21 cellular contexts compared by ENCODE assay signal in the genomic region with DNA sequence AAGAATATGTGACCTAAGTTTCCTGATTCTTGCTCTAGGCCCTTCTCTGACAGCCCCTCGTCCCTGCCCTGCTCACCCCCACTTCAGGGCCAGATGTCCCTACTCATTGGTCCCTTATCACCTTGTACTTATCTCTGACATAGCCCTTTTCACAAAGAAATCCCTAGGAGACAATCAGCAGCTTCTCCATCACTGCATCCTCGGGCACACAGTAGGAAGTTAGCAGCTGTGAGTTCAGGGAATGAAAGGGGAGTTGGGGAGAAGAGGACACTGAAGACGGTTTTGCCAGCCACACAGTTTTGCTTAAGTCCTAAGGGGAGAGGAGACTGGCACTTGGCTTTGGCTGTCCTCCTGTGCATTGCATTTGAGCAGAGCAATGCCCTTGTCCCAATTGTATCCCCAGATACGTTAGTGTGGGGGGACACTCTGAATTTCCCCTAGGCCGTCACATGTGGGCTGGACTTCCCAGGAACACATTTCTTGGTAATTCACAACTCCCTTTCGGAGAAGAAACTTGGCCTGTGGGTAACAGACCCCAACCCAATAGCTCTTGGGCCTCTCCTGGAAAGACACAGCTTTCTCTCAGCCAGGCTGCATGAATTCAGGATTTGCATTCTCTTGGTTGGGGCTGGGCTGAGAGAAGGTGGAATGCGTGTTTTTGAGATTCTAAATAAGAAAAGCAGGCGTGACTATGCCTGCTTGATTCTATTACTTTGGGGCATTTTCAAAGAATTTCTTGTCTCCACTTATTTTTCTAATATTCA.
DNase-seq lines count a peak whose midpoint lies in the region; ATAC-seq and TF ChIP-seq lines count a peak whose summit lies in the region.
"Had no signal": no experiment of that assay in that cellular context is flagged by ENCODE, and none has a peak within 500 bp of the region (broad histone marks: within the 10 kb centered on the region; RNA-seq: fewer than 3 reads in every experiment).

No MANE protein-coding gene starts in this region.

- H3K27me3 Mint-ChIP-seq in GM23338 (ENCODE audit: insufficient read depth, low read depth, poor library complexity): peaks cover 2% of the 10 kb centered on the region
- H3K27me3 Mint-ChIP-seq in glutamatergic neuron (ENCODE audit: unreplicated experiment): peaks cover 3% of the 10 kb centered on the region
- H3K27me3 Mint-ChIP-seq in memory B cell: no peaks in the 10 kb centered on the region

- H3K27me3 ChIP-seq in GM23338 (ENCODE audit: insufficient read depth) (no peaks in the 10 kb centered on the region), HUES64 (ENCODE audit: insufficient read depth, low read length) (no peaks in the 10 kb centered on the region), MM.1S (replicated peaks; ENCODE audit: insufficient read depth, low read length) (no peaks in the 10 kb centered on the region), gastrocnemius medialis (no peaks in the 10 kb centered on the region)
- H3K27me3 ChIP-seq: MG63, SJSA1 had no signal

- intact Hi-C loops in gastrocnemius medialis (cut with DNase I; ENCODE audit: low total_unique reads): no loop called here

- H3K9me3 ChIP-seq in HUES64 (ENCODE audit: insufficient read depth, low read depth, low read length) (no peaks in the 10 kb centered on the region), MM.1S (replicated peaks; ENCODE audit: insufficient read depth, low read length) (no peaks in the 10 kb centered on the region), gastrocnemius medialis (no peaks in the 10 kb centered on the region)
- H3K9me3 ChIP-seq: MG63 had no signal

- H3K4me3 Mint-ChIP-seq in GM23338 (no peak overlapping the region), glutamatergic neuron (ENCODE audit: unreplicated experiment) (no peak overlapping the region), memory B cell (no peak overlapping the region)

- H3K9me2 ChIP-seq in GM23338 (ENCODE audit: insufficient read depth) (peaks cover 5% of the 10 kb centered on the region; the same call in 1 of the 2 replicates), MM.1S (replicated peaks; ENCODE audit: insufficient read depth, low read length) (no peaks in the 10 kb centered on the region)

- H3K27ac ChIP-seq in GM23338 (ENCODE audit: low read depth) (peak overlapping the region; percentile 84), HUES64 (ENCODE audit: low read depth, low read length) (peak overlapping the region; percentile 75; the same call in 1 of the 2 replicates), MM.1S (ENCODE audit: low read length) (no peak overlapping the region), gastrocnemius medialis (no peak overlapping the region)
- H3K27ac ChIP-seq: GM23248, SJSA1 had no signal

- peak overlapping the region; percentile 45 for H3K4me2 ChIP-seq in GM23338
- no peak overlapping the region for H3K4me2 ChIP-seq in MM.1S (ENCODE audit: low read depth, low read length)

- H4K20me1 ChIP-seq in GM23338 (replicated peaks; ENCODE audit: insufficient read depth): no peaks in the 10 kb centered on the region
- H4K20me1 ChIP-seq in MM.1S (ENCODE audit: insufficient read depth, low read length): no peaks in the 10 kb centered on the region

- peak overlapping the region; percentile 25; the same call in 1 of the 2 replicates for H3K4me3 ChIP-seq in GM23338
- H3K4me3 ChIP-seq in HUES64 (ENCODE audit: low read length): no peak overlapping the region
- no peak overlapping the region for H3K4me3 ChIP-seq in MM.1S (ENCODE audit: low read length)
- no peak overlapping the region for H3K4me3 ChIP-seq in gastrocnemius medialis
- H3K4me3 ChIP-seq: GM23248, MG63, SJSA1 had no signal

- H3K27ac Mint-ChIP-seq in GM23338 (peak overlapping the region; percentile 91), glutamatergic neuron (ENCODE audit: unreplicated experiment) (peak overlapping the region; percentile 53), memory B cell (peak overlapping the region; percentile 35)

- H3K36me3 Mint-ChIP-seq in GM23338 (ENCODE audit: low read depth): peaks cover 22% of the 10 kb centered on the region
- no peaks in the 10 kb centered on the region for H3K36me3 Mint-ChIP-seq in glutamatergic neuron (ENCODE audit: unreplicated experiment)
- peaks cover 15% of the 10 kb centered on the region for H3K36me3 Mint-ChIP-seq in memory B cell

- H3K79me2 ChIP-seq in GM23338 (replicated peaks; ENCODE audit: insufficient read depth): peaks cover 56% of the 10 kb centered on the region; the same call in 1 of the 2 replicates
- H3K79me2 ChIP-seq in MM.1S (ENCODE audit: low read length): no peaks in the 10 kb centered on the region

- H3K4me1 Mint-ChIP-seq in GM23338 (peaks cover 43% of the 10 kb centered on the region), glutamatergic neuron (ENCODE audit: low read depth, unreplicated experiment) (peaks cover 14% of the 10 kb centered on the region), memory B cell (peaks cover 13% of the 10 kb centered on the region)

- no peak overlapping the region for H2AFZ ChIP-seq in GM23338
- H2AFZ ChIP-seq in MM.1S (ENCODE audit: low read length): no peak overlapping the region
- H2AFZ ChIP-seq: GM23248 had no signal

- H3K4me1 ChIP-seq in GM23338 (ENCODE audit: insufficient read depth): peaks cover 36% of the 10 kb centered on the region
- peaks cover 22% of the 10 kb centered on the region for H3K4me1 ChIP-seq in HUES64 (ENCODE audit: insufficient read depth, low read length)
- no peaks in the 10 kb centered on the region for H3K4me1 ChIP-seq in MM.1S (ENCODE audit: low read length)
- H3K4me1 ChIP-seq in gastrocnemius medialis: no peaks in the 10 kb centered on the region
- H3K4me1 ChIP-seq: SJSA1 had no signal

- in situ Hi-C loops in gastrocnemius medialis (cut with MboI; ENCODE audit: low sequenced_read_pairs in 4 of 4): no loop called here

- TF ChIP-seq POLR2A in gastrocnemius medialis (IDR thresholded peaks at IDR 0.05): no peak

- ATAC-seq in GM23338 (peak; percentile 89), memory B cell (ENCODE audit: low read depth) (no peak), gastrocnemius medialis (no peak)

- H3K9me3 Mint-ChIP-seq in GM23338: no peaks in the 10 kb centered on the region
- H3K9me3 Mint-ChIP-seq in glutamatergic neuron (ENCODE audit: unreplicated experiment): no peaks in the 10 kb centered on the region
- H3K9me3 Mint-ChIP-seq in memory B cell: no peaks in the 10 kb centered on the region

- TF ChIP-seq CTCF in GM23338 (conservative IDR thresholded peaks at IDR 0.05; ENCODE audit: low read depth in 2 of 2): no peak
- no peak for TF ChIP-seq CTCF in glutamatergic neuron (IDR thresholded peaks at IDR 0.05; ENCODE audit: partially characterized antibody, unreplicated experiment)
- TF ChIP-seq CTCF in MM.1S (IDR thresholded peaks at IDR 0.05; ENCODE audit: low read length): no peak
- TF ChIP-seq CTCF in gastrocnemius medialis (IDR thresholded peaks at IDR 0.05 in 4 of 5, conservative IDR thresholded peaks at IDR 0.05 in 1 of 5): no peak

- no peaks in the 10 kb centered on the region for H3F3A ChIP-seq in GM23338 (replicated peaks; ENCODE audit: low read depth)
- no peaks in the 10 kb centered on the region for H3F3A ChIP-seq in MM.1S (ENCODE audit: insufficient read depth, low read length)

- peak; percentile 62 for DNase-seq in GM23338 (ENCODE audit: low spot score)
- no peak for DNase-seq in glutamatergic neuron
- DNase-seq in memory B cell (ENCODE audit: low spot score in 2 of 2): no peak
- no peak for DNase-seq in MM.1S
- DNase-seq in NCI-H1436 (lab: John Stamatoyannopoulos, UW): no peak
- DNase-seq in gastrocnemius medialis: no peak
- DNase-seq in pons (ENCODE audit: low spot score): no peak
- DNase-seq: 8988T, ACHN, DMS153, DND-41, GM23248, KBM-7, MG63, NCI-H1694, NCI-H2029 treated with DMSO at 0.1 percent for 48 hours, NCI-H526 treated with DMSO at 0.1 percent for 48 hours, Right ventricle myocardium superior, RPMI8226 had no signal

- H3K36me3 ChIP-seq in GM23338 (ENCODE audit: insufficient read depth) (no peaks in the 10 kb centered on the region), HUES64 (ENCODE audit: insufficient read depth, low read length) (0 out of 2 replicates have a peak, but pooled peaks cover under 1% of the 10 kb centered on the region), MM.1S (replicated peaks; ENCODE audit: insufficient read depth, low read length) (no peaks in the 10 kb centered on the region), gastrocnemius medialis (no peaks in the 10 kb centered on the region)
- H3K36me3 ChIP-seq: MG63, SJSA1 had no signal

- H3K9ac ChIP-seq in HUES64 (ENCODE audit: low read depth, low read length): no peak overlapping the region
- no peak overlapping the region for H3K9ac ChIP-seq in MM.1S (ENCODE audit: low read length)
- H3K9ac ChIP-seq: GM23248 had no signal

- 52% methylated on average over 7 of the region's 8 CpGs for WGBS in HUES64

TF ChIP-seq in GM23338, 12 proteins besides CTCF, POLR2A, EP300 and RAD21 (continues in another document):
- no peak for TF ChIP-seq CREB1 (CRISPR knock-in tag; IDR thresholded peaks at IDR 0.05; ENCODE audit: low read depth)
- TF ChIP-seq NANOG (IDR thresholded peaks at IDR 0.05; ENCODE audit: borderline replicate concordance): no peak
- TF ChIP-seq, protein P1, sequence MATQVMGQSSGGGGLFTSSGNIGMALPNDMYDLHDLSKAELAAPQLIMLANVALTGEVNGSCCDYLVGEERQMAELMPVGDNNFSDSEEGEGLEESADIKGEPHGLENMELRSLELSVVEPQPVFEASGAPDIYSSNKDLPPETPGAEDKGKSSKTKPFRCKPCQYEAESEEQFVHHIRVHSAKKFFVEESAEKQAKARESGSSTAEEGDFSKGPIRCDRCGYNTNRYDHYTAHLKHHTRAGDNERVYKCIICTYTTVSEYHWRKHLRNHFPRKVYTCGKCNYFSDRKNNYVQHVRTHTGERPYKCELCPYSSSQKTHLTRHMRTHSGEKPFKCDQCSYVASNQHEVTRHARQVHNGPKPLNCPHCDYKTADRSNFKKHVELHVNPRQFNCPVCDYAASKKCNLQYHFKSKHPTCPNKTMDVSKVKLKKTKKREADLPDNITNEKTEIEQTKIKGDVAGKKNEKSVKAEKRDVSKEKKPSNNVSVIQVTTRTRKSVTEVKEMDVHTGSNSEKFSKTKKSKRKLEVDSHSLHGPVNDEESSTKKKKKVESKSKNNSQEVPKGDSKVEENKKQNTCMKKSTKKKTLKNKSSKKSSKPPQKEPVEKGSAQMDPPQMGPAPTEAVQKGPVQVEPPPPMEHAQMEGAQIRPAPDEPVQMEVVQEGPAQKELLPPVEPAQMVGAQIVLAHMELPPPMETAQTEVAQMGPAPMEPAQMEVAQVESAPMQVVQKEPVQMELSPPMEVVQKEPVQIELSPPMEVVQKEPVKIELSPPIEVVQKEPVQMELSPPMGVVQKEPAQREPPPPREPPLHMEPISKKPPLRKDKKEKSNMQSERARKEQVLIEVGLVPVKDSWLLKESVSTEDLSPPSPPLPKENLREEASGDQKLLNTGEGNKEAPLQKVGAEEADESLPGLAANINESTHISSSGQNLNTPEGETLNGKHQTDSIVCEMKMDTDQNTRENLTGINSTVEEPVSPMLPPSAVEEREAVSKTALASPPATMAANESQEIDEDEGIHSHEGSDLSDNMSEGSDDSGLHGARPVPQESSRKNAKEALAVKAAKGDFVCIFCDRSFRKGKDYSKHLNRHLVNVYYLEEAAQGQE (IDR thresholded peaks at IDR 0.05; ENCODE audit: unreplicated experiment): no peak
- TF ChIP-seq ZNF114 (CRISPR knock-in tag; IDR thresholded peaks at IDR 0.05): no peak

Comparison
In these comparisons a context has a peak if more than half of its experiments do, and no peak if none do; other contexts are left out.
1. H3K27ac ChIP-seq: peak in GM23338 (single experiment) and HUES64 (single experiment); none in MM.1S (single experiment) and gastrocnemius medialis (0 of 4).
2. H3K27ac Mint-ChIP-seq: peak in every context shown above with its lines; median percentile 91 in GM23338; 53 in glutamatergic neuron; 35 in memory B cell.